8 cellular contexts compared by ENCODE assay signal in genomic region chr6:79946242-79946641, GRCh38. TPM values are rescaled to one million over a fixed set of nuclear protein-coding genes. Genes with fewer than 3 reads are reported as not detected.
DNase-seq lines count a peak whose midpoint lies in the region; ATAC-seq and TF ChIP-seq lines count a peak whose summit lies in the region.

No MANE protein-coding gene starts in this region.

- no peaks in the 10 kb centered on the region for H3K9me3 ChIP-seq in right atrium auricular region
- H3K9me3 ChIP-seq in HUES64 (ENCODE audit: insufficient read depth, low read depth, low read length): no peaks in the 10 kb centered on the region
- H3K9me3 ChIP-seq in T-helper 17 cell (ENCODE audit: control insufficient read depth, low read length, poor library complexity, severe bottlenecking): no peaks in the 10 kb centered on the region
- H3K9me3 ChIP-seq in psoas muscle: no peaks in the 10 kb centered on the region

- ATAC-seq in Right ventricle myocardium superior (ENCODE audit: poor library complexity) (no peak), T-helper 17 cell (peak; percentile 63), psoas muscle (no peak), HG02588 (IDR thresholded peaks at IDR 0.05; ENCODE audit: unreplicated experiment) (no peak)

- WGBS in HUES64: under 1% methylated on average over 3 of the region's 5 CpGs
- WGBS in psoas muscle, 3 donors: 10 to 16% (median 12%) methylated on average over 5 of the region's 5 CpGs

- H3K4me1 Mint-ChIP-seq in T-helper 17 cell: peaks cover 45% of the 10 kb centered on the region

- DNase-seq in right atrium auricular region (ENCODE audit: low spot score) (no peak), Right ventricle myocardium superior (no peak), T-helper 17 cell (no peak), fibroblast of peridontal ligament (ENCODE audit: extremely low read depth) (peak; percentile 33), psoas muscle (no peak), CD1c-positive myeloid dendritic cell (ENCODE audit: extremely low spot score) (no peak)

- H3K4me3 ChIP-seq in right atrium auricular region: peak overlapping the region; percentile 46 to 60
- peak overlapping the region; percentile 81 for H3K4me3 ChIP-seq in HUES64 (ENCODE audit: low read length)
- peak overlapping the region; percentile 65 for H3K4me3 ChIP-seq in psoas muscle

- H3K4me3 Mint-ChIP-seq in T-helper 17 cell: peak overlapping the region; percentile 98

- H3K27me3 ChIP-seq in right atrium auricular region: peaks cover 0 to 3% of the 10 kb centered on the region in 2 donors
- H3K27me3 ChIP-seq in HUES64 (ENCODE audit: insufficient read depth, low read length): peaks cover 11% of the 10 kb centered on the region
- peaks cover 0 to 50% (median 19%) of the 10 kb centered on the region in 3 donors for H3K27me3 ChIP-seq in psoas muscle (ENCODE audit: insufficient read depth in 3 of 3, low read length in 2 of 3)

- intact Hi-C loops in Right ventricle myocardium superior (cut with DNase I) (no loop called here), psoas muscle (cut with DNase I) (loop anchor here (5.0 kb wide), 1 partner anchor 146 kb away; no protein-coding TSS in a partner anchor)

- H3K27me3 Mint-ChIP-seq in T-helper 17 cell: peaks cover 8% of the 10 kb centered on the region

- H3K36me3 Mint-ChIP-seq in T-helper 17 cell (ENCODE audit: low read depth): peaks cover 5% of the 10 kb centered on the region

- H3K9ac ChIP-seq in HUES64 (ENCODE audit: low read depth, low read length): no peak overlapping the region

- H3K4me1 ChIP-seq in right atrium auricular region: peaks cover 0 to 20% of the 10 kb centered on the region in 2 donors
- peaks cover 43% of the 10 kb centered on the region for H3K4me1 ChIP-seq in HUES64 (ENCODE audit: insufficient read depth, low read length)
- H3K4me1 ChIP-seq in psoas muscle: no peaks in the 10 kb centered on the region

- TF ChIP-seq CTCF in right atrium auricular region (IDR thresholded peaks at IDR 0.05) (no peak), psoas muscle (IDR thresholded peaks at IDR 0.05) (no peak)

- peak overlapping the region; percentile 93 for H3K27ac Mint-ChIP-seq in T-helper 17 cell

- H3K27ac ChIP-seq in right atrium auricular region (no peak overlapping the region), HUES64 (ENCODE audit: low read depth, low read length) (no peak overlapping the region), psoas muscle (no peak overlapping the region)

- no peaks in the 10 kb centered on the region for H3K36me3 ChIP-seq in right atrium auricular region
- no peaks in the 10 kb centered on the region for H3K36me3 ChIP-seq in HUES64 (ENCODE audit: insufficient read depth, low read length)
- no peaks in the 10 kb centered on the region for H3K36me3 ChIP-seq in psoas muscle (ENCODE audit: insufficient read depth in 1 of 2, low read depth in 1 of 2)

RNA-seq across cellular contexts. Expression of gene ELOVL4, which starts 1.1 kb away (rescaled TPM):
- total RNA-seq in right atrium auricular region: 1 to 10 TPM in 1 of 2 donors, under 1 TPM in 1; 0.44 to 1.4 TPM
- total RNA-seq in Right ventricle myocardium superior: 0.13 TPM
- polyA plus RNA-seq in HUES64 (2013, experiment 1 of 2): 8.1 TPM
- 7.2 TPM for polyA plus RNA-seq in HUES64 (2013, experiment 2 of 2)
- 1 to 10 TPM; 3.9 to 5.1 TPM for total RNA-seq in T-helper 17 cell
- total RNA-seq in psoas muscle: under 1 TPM; 0.06 to 0.24 (median 0.11) TPM
- polyA plus RNA-seq in psoas muscle: under 1 TPM; 0.01 to 0.12 (median 0.09) TPM

RNA-seq across cellular contexts. Expression of gene TTK, which starts 58.2 kb away (rescaled TPM):
- under 1 TPM; 0.08 to 0.52 TPM for total RNA-seq in right atrium auricular region
- 0.32 TPM for total RNA-seq in Right ventricle myocardium superior
- polyA plus RNA-seq in HUES64 (2013, experiment 1 of 2): 52.4 TPM
- polyA plus RNA-seq in HUES64 (2013, experiment 2 of 2): 58.0 TPM
- 1 to 10 TPM in 1 of 2 donors, under 1 TPM in 1; 0.85 to 1.2 TPM for total RNA-seq in T-helper 17 cell
- total RNA-seq in psoas muscle: under 1 TPM in 1 of 4 donors, not detected in 3; 0.15 TPM
- under 1 TPM; 0.10 to 0.22 (median 0.14) TPM for polyA plus RNA-seq in psoas muscle
